Comparison of ENCODE assay signal across 16 cellular contexts in the genomic region with DNA sequence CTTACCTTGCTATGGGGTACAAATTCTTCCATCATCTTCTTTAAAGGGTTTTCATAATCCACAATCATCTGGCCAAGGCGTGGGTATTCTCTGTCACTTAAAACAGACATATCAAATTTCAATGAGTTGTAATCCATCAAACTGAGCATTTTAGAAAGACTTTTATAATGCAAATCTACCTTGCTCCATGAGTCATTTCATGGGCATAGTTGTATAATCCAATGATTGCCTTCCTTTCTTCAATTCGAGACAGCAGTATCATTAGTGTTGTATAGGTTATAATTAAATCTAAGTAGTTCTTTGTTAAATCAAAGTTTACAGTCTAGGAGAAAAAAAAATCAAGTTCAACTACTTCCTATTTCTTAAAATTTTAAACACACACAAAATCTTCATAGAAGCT. TPM values are rescaled to one million over a fixed set of nuclear protein-coding genes. Genes with fewer than 3 reads are reported as not detected.
DNase-seq lines count a peak whose midpoint lies in the region; ATAC-seq, FAIRE-seq and TF ChIP-seq lines count a peak whose summit lies in the region.
"Had no signal": no experiment of that assay in that cellular context is flagged by ENCODE, and none has a peak within 500 bp of the region (broad histone marks: within the 10 kb centered on the region; RNA-seq: fewer than 3 reads in every experiment).

No MANE protein-coding gene starts in this region.

- intact Hi-C loops in right cardiac atrium (cut with DNase I), result no loop called here

- H3K4me3 ChIP-seq in GM23338 (no peak overlapping the region), Karpas-422 (ENCODE audit: low read length) (no peak overlapping the region), right cardiac atrium (ENCODE audit: low read length) (no peak overlapping the region)
- H3K4me3 ChIP-seq: K562 had no signal

- peaks cover 38% of the 10 kb centered on the region for H3K36me3 Mint-ChIP-seq in GM23338 (ENCODE audit: low read depth)
- H3K36me3 Mint-ChIP-seq: CD8-positive, alpha-beta T cell had no signal

- peak; percentile 27 for FAIRE-seq in RCC 7860 (lab: Jason Lieb, UNC)
- FAIRE-seq: K562 had no signal

- H3K27ac ChIP-seq in GM23338 (ENCODE audit: low read depth) (no peak overlapping the region), Karpas-422 (ENCODE audit: low read length) (no peak overlapping the region), right cardiac atrium (ENCODE audit: low read length) (no peak overlapping the region)

- H2AFZ ChIP-seq in GM23338 (no peak overlapping the region), Karpas-422 (ENCODE audit: low read length) (no peak overlapping the region)

- no peaks in the 10 kb centered on the region for H3F3A ChIP-seq in GM23338 (replicated peaks; ENCODE audit: low read depth)

- H4K20me1 ChIP-seq in GM23338 (replicated peaks; ENCODE audit: insufficient read depth) (peaks cover 10% of the 10 kb centered on the region; the same call in 1 of the 2 replicates), Karpas-422 (ENCODE audit: insufficient read depth, low read depth, low read length) (no peaks in the 10 kb centered on the region)

- H3K9me2 ChIP-seq in GM23338 (ENCODE audit: insufficient read depth) (no peaks in the 10 kb centered on the region), Karpas-422 (replicated peaks; ENCODE audit: insufficient read depth, low read length) (no peaks in the 10 kb centered on the region)

- H3K9me3 ChIP-seq in Karpas-422 (ENCODE audit: low read length) (no peaks in the 10 kb centered on the region), right cardiac atrium (ENCODE audit: control insufficient read depth, low read length) (no peaks in the 10 kb centered on the region)
- H3K9me3 ChIP-seq: BE2C had no signal

- H3K9ac ChIP-seq in Karpas-422 (ENCODE audit: low read length), result no peak overlapping the region

- no peak for TF ChIP-seq CTCF in GM23338 (conservative IDR thresholded peaks at IDR 0.05; ENCODE audit: low read depth in 2 of 2)

- H3K79me2 ChIP-seq in GM23338 (replicated peaks; ENCODE audit: insufficient read depth), result peaks cover 78% of the 10 kb centered on the region
- H3K79me2 ChIP-seq in Karpas-422 (ENCODE audit: low read length), result no peaks in the 10 kb centered on the region

- peaks cover 28% of the 10 kb centered on the region; the same call in 2 of the 3 replicates for H3K4me1 Mint-ChIP-seq in GM23338

- peak; percentile 18 for DNase-seq in GM23338 (ENCODE audit: low spot score)
- peak; percentile 15 for DNase-seq in M059J (ENCODE audit: low read depth)
- DNase-seq in RCC 7860 (ENCODE audit: low spot score), result no peak
- DNase-seq in iPS-NIHi11 (ENCODE audit: low spot score), result peak; percentile 3
- DNase-seq in activated CD4-positive, alpha-beta T cell treated with anti-CD3 and anti-CD28 coated beads, Interleukin-2, amount 50 U/mL, for 4 hours, result no peak
- DNase-seq in Karpas-422, result no peak
- no peak for DNase-seq in right cardiac atrium
- DNase-seq: BE2C; CD8-positive, alpha-beta T cell; H7; NCI-H1048; NCI-H187 treated with DMSO at 0.1 percent for 48 hours; NCI-H226; SIG-M5; T-helper 2 cell had no signal

- peaks cover 2% of the 10 kb centered on the region for H3K27me3 Mint-ChIP-seq in GM23338 (ENCODE audit: insufficient read depth, low read depth, poor library complexity)

- H3K4me3 Mint-ChIP-seq in GM23338, result no peak overlapping the region
- H3K4me3 Mint-ChIP-seq: CD8-positive, alpha-beta T cell had no signal

- H3K9me3 Mint-ChIP-seq in GM23338, result no peaks in the 10 kb centered on the region
- H3K9me3 Mint-ChIP-seq: CD8-positive, alpha-beta T cell had no signal

- 90% methylated on average over 2 of the region's 2 CpGs for WGBS in right cardiac atrium

- H3K27ac Mint-ChIP-seq in GM23338, result no peak overlapping the region
- H3K27ac Mint-ChIP-seq: CD8-positive, alpha-beta T cell had no signal

- H3K4me2 ChIP-seq in GM23338, result no peak overlapping the region
- H3K4me2 ChIP-seq in Karpas-422 (ENCODE audit: low read depth, low read length, poor library complexity, severe bottlenecking), result no peak overlapping the region

- ATAC-seq in GM23338 (no peak), right cardiac atrium (no peak)
- ATAC-seq: CD8-positive, alpha-beta T cell; K562 had no signal

- H3K4me1 ChIP-seq in GM23338 (ENCODE audit: insufficient read depth) (peaks cover 17% of the 10 kb centered on the region; the same call in 1 of the 2 replicates), Karpas-422 (ENCODE audit: low read length) (no peaks in the 10 kb centered on the region), right cardiac atrium (ENCODE audit: control insufficient read depth, insufficient read depth, low read length) (no peaks in the 10 kb centered on the region)
- H3K4me1 ChIP-seq: BE2C had no signal

- no peaks in the 10 kb centered on the region; the same call in 1 of the 2 replicates for H3K36me3 ChIP-seq in GM23338 (ENCODE audit: insufficient read depth)
- no peaks in the 10 kb centered on the region for H3K36me3 ChIP-seq in Karpas-422 (ENCODE audit: insufficient read depth, low read length)

- H3K27me3 ChIP-seq in GM23338 (ENCODE audit: insufficient read depth) (no peaks in the 10 kb centered on the region), Karpas-422 (ENCODE audit: low read length) (no peaks in the 10 kb centered on the region), right cardiac atrium (ENCODE audit: control insufficient read depth, insufficient read depth) (no peaks in the 10 kb centered on the region)
- H3K27me3 ChIP-seq: BE2C had no signal

TF ChIP-seq in GM23338, 12 proteins besides CTCF, POLR2A, EP300 and RAD21:
- TF ChIP-seq JUNB (IDR thresholded peaks at IDR 0.05; ENCODE audit: unreplicated experiment) (no peak), POLR2AphosphoS5 (IDR thresholded peaks at IDR 0.05; ENCODE audit: low read depth) (no peak), CREB1 (CRISPR knock-in tag; IDR thresholded peaks at IDR 0.05; ENCODE audit: low read depth) (no peak), STAT1 (IDR thresholded peaks at IDR 0.05; ENCODE audit: unreplicated experiment) (no peak), EZH2phosphoT487 (IDR thresholded peaks at IDR 0.05; ENCODE audit: unreplicated experiment) (no peak), EZH2 (IDR thresholded peaks at IDR 0.05; ENCODE audit: low read depth, unreplicated experiment) (no peak)
- TF ChIP-seq, protein P1, sequence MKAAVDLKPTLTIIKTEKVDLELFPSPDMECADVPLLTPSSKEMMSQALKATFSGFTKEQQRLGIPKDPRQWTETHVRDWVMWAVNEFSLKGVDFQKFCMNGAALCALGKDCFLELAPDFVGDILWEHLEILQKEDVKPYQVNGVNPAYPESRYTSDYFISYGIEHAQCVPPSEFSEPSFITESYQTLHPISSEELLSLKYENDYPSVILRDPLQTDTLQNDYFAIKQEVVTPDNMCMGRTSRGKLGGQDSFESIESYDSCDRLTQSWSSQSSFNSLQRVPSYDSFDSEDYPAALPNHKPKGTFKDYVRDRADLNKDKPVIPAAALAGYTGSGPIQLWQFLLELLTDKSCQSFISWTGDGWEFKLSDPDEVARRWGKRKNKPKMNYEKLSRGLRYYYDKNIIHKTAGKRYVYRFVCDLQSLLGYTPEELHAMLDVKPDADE (IDR thresholded peaks at IDR 0.05), result no peak
TF ChIP-seq in GM23338: peak in this region for 0.

RNA-seq across cellular contexts. Expression of gene NCKAP1, which starts 36.3 kb away (rescaled TPM):
- total RNA-seq in GM23338 (2014; rRNA removed; shearing (Covaris generic)), result 157 and 179 TPM in 2 replicates
- polyA plus RNA-seq in GM23338 (2016; fragmentation: Nextera tagmentation; extraction: Ambion mirVana) (53.8 and 61.7 TPM in 2 replicates), right cardiac atrium (63.0 TPM)
- total RNA-seq in M059J (2014; rRNA removed; shearing (Covaris generic)), result 68.7 and 124 TPM in 2 replicates
- not detected in 2 replicates for total RNA-seq in Karpas-422 (2014; rRNA removed; shearing (Covaris generic); ENCODE audit: low replicate concordance)
- 100 to 1,000 TPM; 131 to 158 (median 140) TPM for total RNA-seq in right cardiac atrium

Comparison
In these comparisons a context has a peak if more than half of its experiments do, and no peak if none do; other contexts are left out.
1. DNase-seq: peak in GM23338 (single experiment), M059J (single experiment) and iPS-NIHi11 (single experiment); none in RCC 7860 (single experiment), activated CD4-positive, alpha-beta T cell treated with anti-CD3 and anti-CD28 coated beads, Interleukin-2, amount 50 U/mL, for 4 hours (0 of 2), Karpas-422 (single experiment) and right cardiac atrium (0 of 3).
2. RNA of gene NCKAP1, which starts 36.3 kb away (total RNA-seq): 157 to 179 TPM in GM23338, 131 to 158 TPM in right cardiac atrium and 68.7 to 124 TPM in M059J; not detected in Karpas-422; every median in the first group is over 10 times any median in the second.